39 cellular contexts compared by ENCODE assay signal in the genomic region with DNA sequence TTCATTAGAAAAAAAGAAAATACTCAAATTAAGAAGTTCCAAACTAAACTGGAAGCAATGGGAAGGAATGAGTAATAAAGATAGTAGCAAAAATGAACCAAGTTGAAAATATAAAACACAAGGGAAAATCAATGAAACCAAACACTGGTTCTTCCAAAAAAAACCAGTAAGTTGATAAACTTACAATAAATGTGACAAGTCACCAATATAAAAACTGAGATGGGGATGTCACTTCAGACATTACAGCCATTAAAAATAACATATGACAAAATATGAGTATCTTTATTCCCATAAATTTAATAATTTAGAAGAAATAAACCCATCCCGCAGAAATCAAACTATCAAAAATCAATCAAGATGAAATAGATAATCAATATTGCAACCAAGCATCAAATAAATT.
"Had no signal": no experiment of that assay in that cellular context is flagged by ENCODE, and none has a peak within 500 bp of the region (broad histone marks: within the 10 kb centered on the region; RNA-seq: fewer than 3 reads in every experiment).

No MANE protein-coding gene starts in this region.

- FAIRE-seq: bronchial epithelial cell, TTC549 had no signal

- H3K36me3 ChIP-seq: ascending aorta, cardiac muscle cell had no signal

- H3K4me3 ChIP-seq: ascending aorta, cardiac muscle cell had no signal

- H3K4me1 Mint-ChIP-seq: activated CD4-positive, alpha-beta T cell treated with anti-CD3 and anti-CD28 coated beads, Interleukin-2, amount 10 ng/mL, durations not matched to agents 24 days and 14 days; activated naive CD4-positive, alpha-beta T cell treated with anti-CD3 and anti-CD28 coated beads, Interleukin-2, amount 10 ng/mL, durations not matched to agents 7 days and 5 days; activated naive CD4-positive, alpha-beta T cell treated with anti-CD3 and anti-CD28 coated beads, Interleukin-2, amount 50 U/mL, for 24 hours; activated naive CD8-positive, alpha-beta T cell treated with anti-CD3 and anti-CD28 coated beads, Interleukin-2, amount 10 ng/mL, durations not matched to agents 7 days and 5 days; activated naive CD8-positive, alpha-beta T cell treated with anti-CD3 and anti-CD28 coated beads, Interleukin-2, amount 50 U/mL, for 24 hours; activated T-helper 17 cell treated with anti-CD3 and anti-CD28 coated beads, Interleukin-2, amount 50 U/mL, for 72 hours; brain; central memory CD8-positive, alpha-beta T cell had no signal

- H3K27me3 ChIP-seq: ascending aorta, cardiac muscle cell had no signal

- H3K9me3 ChIP-seq: ascending aorta had no signal

- H3K27ac Mint-ChIP-seq: activated B cell treated with CpG ODN at 0.5 μM for 24 hours; activated CD4-positive, alpha-beta memory T cell treated with anti-CD3 and anti-CD28 coated beads for 36 hours; activated CD4-positive, alpha-beta T cell treated with anti-CD3 and anti-CD28 coated beads, Interleukin-2, amount 10 ng/mL, durations not matched to agents 24 days and 14 days; activated CD8-positive, alpha-beta T cell treated with anti-CD3 and anti-CD28 coated beads for 36 hours; activated naive CD4-positive, alpha-beta T cell treated with anti-CD3 and anti-CD28 coated beads, Interleukin-2, amount 10 ng/mL, durations not matched to agents 7 days and 5 days; activated naive CD4-positive, alpha-beta T cell treated with anti-CD3 and anti-CD28 coated beads, Interleukin-2, amount 50 U/mL, for 24 hours; activated naive CD8-positive, alpha-beta T cell; activated naive CD8-positive, alpha-beta T cell treated with anti-CD3 and anti-CD28 coated beads, Interleukin-2, amount 10 ng/mL, durations not matched to agents 7 days and 5 days; activated naive CD8-positive, alpha-beta T cell treated with anti-CD3 and anti-CD28 coated beads, Interleukin-2, amount 50 U/mL, for 24 hours; activated T-cell treated with anti-CD3 and anti-CD28 coated beads, Interleukin-2, amount 50 U/mL, for 72 hours; activated T-helper 1 cell treated with anti-CD3 and anti-CD28 coated beads, Interleukin-12 subunit alpha, Interleukin-12 subunit beta, Interleukin-2, Interleukin-4 antibody, amounts not matched to agents 30 ng/mL and 10 ng/mL and 1 ng/mL, durations not matched to agents 14 hours and 24 hours and 36 hours; activated T-helper 17 cell treated with anti-CD3 and anti-CD28 coated beads, Interleukin-2, amount 50 U/mL, for 72 hours; brain; T-helper 1 cell treated with Interleukin-12 subunit alpha and Interleukin-12 subunit beta and Interleukin-4 antibody, amounts not matched to agents 30 μg/mL and 1 μg/mL, for 36 hours; T-helper 2 cell treated with Interferon-gamma antibody and Interleukin-4, amounts not matched to agents 5 μg/mL and 100 μg/mL, for 36 hours had no signal

- H3K36me3 Mint-ChIP-seq: activated CD4-positive, alpha-beta memory T cell treated with anti-CD3 and anti-CD28 coated beads for 36 hours; activated naive CD4-positive, alpha-beta T cell treated with anti-CD3 and anti-CD28 coated beads, Interleukin-2, amount 10 ng/mL, durations not matched to agents 7 days and 5 days; activated naive CD4-positive, alpha-beta T cell treated with anti-CD3 and anti-CD28 coated beads, Interleukin-2, amount 50 U/mL, for 24 hours; activated naive CD8-positive, alpha-beta T cell treated with anti-CD3 and anti-CD28 coated beads, Interleukin-2, amount 10 ng/mL, durations not matched to agents 7 days and 5 days; brain had no signal

- H3K4me3 Mint-ChIP-seq: activated B cell treated with CpG ODN at 0.5 μM for 24 hours; activated CD4-positive, alpha-beta memory T cell treated with anti-CD3 and anti-CD28 coated beads for 36 hours; activated CD4-positive, alpha-beta T cell treated with anti-CD3 and anti-CD28 coated beads, Interleukin-2, amount 10 ng/mL, durations not matched to agents 24 days and 14 days; activated CD8-positive, alpha-beta T cell treated with anti-CD3 and anti-CD28 coated beads for 36 hours; activated naive CD4-positive, alpha-beta T cell treated with anti-CD3 and anti-CD28 coated beads, Interleukin-2, amount 10 ng/mL, durations not matched to agents 7 days and 5 days; activated naive CD4-positive, alpha-beta T cell treated with anti-CD3 and anti-CD28 coated beads, Interleukin-2, amount 50 U/mL, for 24 hours; activated naive CD8-positive, alpha-beta T cell; activated naive CD8-positive, alpha-beta T cell treated with anti-CD3 and anti-CD28 coated beads, Interleukin-2, amount 10 ng/mL, durations not matched to agents 7 days and 5 days; activated naive CD8-positive, alpha-beta T cell treated with anti-CD3 and anti-CD28 coated beads, Interleukin-2, amount 50 U/mL, for 24 hours; activated T-cell treated with anti-CD3 and anti-CD28 coated beads, Interleukin-2, amount 50 U/mL, for 4 hours; activated T-cell treated with anti-CD3 and anti-CD28 coated beads, Interleukin-2, amount 50 U/mL, for 72 hours; activated T-helper 1 cell treated with anti-CD3 and anti-CD28 coated beads, Interleukin-12 subunit alpha, Interleukin-12 subunit beta, Interleukin-2, Interleukin-4 antibody, amounts not matched to agents 30 ng/mL and 10 ng/mL and 1 ng/mL, durations not matched to agents 14 hours and 24 hours and 36 hours; activated T-helper 17 cell treated with anti-CD3 and anti-CD28 coated beads, Interleukin-2, amount 50 U/mL, for 72 hours; brain; central memory CD8-positive, alpha-beta T cell; T-helper 1 cell treated with Interleukin-12 subunit alpha and Interleukin-12 subunit beta and Interleukin-4 antibody, amounts not matched to agents 30 μg/mL and 1 μg/mL, for 36 hours; T-helper 2 cell treated with Interferon-gamma antibody and Interleukin-4, amounts not matched to agents 5 μg/mL and 100 μg/mL, for 36 hours had no signal

- H3K27ac ChIP-seq: ascending aorta, cardiac muscle cell, VCaP had no signal

- H3K4me1 ChIP-seq: ascending aorta had no signal

- H3K9me3 Mint-ChIP-seq: activated CD4-positive, alpha-beta memory T cell treated with anti-CD3 and anti-CD28 coated beads for 36 hours; activated CD4-positive, alpha-beta T cell treated with anti-CD3 and anti-CD28 coated beads, Interleukin-2, amount 10 ng/mL, durations not matched to agents 24 days and 14 days; activated CD8-positive, alpha-beta T cell treated with anti-CD3 and anti-CD28 coated beads for 36 hours; activated T-helper 1 cell treated with anti-CD3 and anti-CD28 coated beads, Interleukin-12 subunit alpha, Interleukin-12 subunit beta, Interleukin-2, Interleukin-4 antibody, amounts not matched to agents 30 ng/mL and 10 ng/mL and 1 ng/mL, durations not matched to agents 14 hours and 24 hours and 36 hours; T-helper 1 cell treated with Interleukin-12 subunit alpha and Interleukin-12 subunit beta and Interleukin-4 antibody, amounts not matched to agents 30 μg/mL and 1 μg/mL, for 36 hours; T-helper 2 cell treated with Interferon-gamma antibody and Interleukin-4, amounts not matched to agents 5 μg/mL and 100 μg/mL, for 36 hours had no signal

- DNase-seq: activated B cell treated with CpG ODN at 0.5 μM for 24 hours; activated CD4-positive, alpha-beta memory T cell treated with anti-CD3 and anti-CD28 coated beads for 36 hours; activated CD4-positive, alpha-beta T cell treated with anti-CD3 and anti-CD28 coated beads for 4 hours; activated CD4-positive, alpha-beta T cell treated with anti-CD3 and anti-CD28 coated beads, Interleukin-2, amount 10 ng/mL, durations not matched to agents 24 days and 14 days; activated CD4-positive, alpha-beta T cell treated with anti-CD3 and anti-CD28 coated beads, Interleukin-2, amount 50 U/mL, for 1 hour; activated CD4-positive, alpha-beta T cell treated with anti-CD3 and anti-CD28 coated beads, Interleukin-2, amount 50 U/mL, for 4 hours; activated CD4-positive, CD25-positive, alpha-beta regulatory T cell treated with anti-CD3 and anti-CD28 coated beads, Interleukin-2, amount 50 U/mL, for 72 hours; activated CD8-positive, alpha-beta memory T cell treated with anti-CD3 and anti-CD28 coated beads, Interleukin-2, amount 50 U/mL, for 4 hours; activated CD8-positive, alpha-beta T cell treated with anti-CD3 and anti-CD28 coated beads for 36 hours; activated effector memory CD4-positive, alpha-beta T cell treated with anti-CD3 and anti-CD28 coated beads, Interleukin-2, amount 50 U/mL, for 16 hours; activated gamma-delta T cell treated with Interleukin-2 at 50 U/mL for 16 hours; activated naive CD4-positive, alpha-beta T cell; activated naive CD4-positive, alpha-beta T cell treated with anti-CD3 and anti-CD28 coated beads, Interleukin-2, amount 10 ng/mL, durations not matched to agents 7 days and 5 days; activated naive CD8-positive, alpha-beta T cell treated with anti-CD3 and anti-CD28 coated beads, Interleukin-2, amount 10 ng/mL, durations not matched to agents 7 days and 5 days; activated naive CD8-positive, alpha-beta T cell treated with anti-CD3 and anti-CD28 coated beads, Interleukin-2, amount 50 U/mL, for 24 hours; activated T-cell treated with anti-CD3 and anti-CD28 coated beads for 4 hours; activated T-cell treated with anti-CD3 and anti-CD28 coated beads, Interleukin-2, amount 50 U/mL, for 1 hour; activated T-cell treated with anti-CD3 and anti-CD28 coated beads, Interleukin-2, amount 50 U/mL, for 4 hours; activated T-cell treated with anti-CD3 and anti-CD28 coated beads, Interleukin-2, amount 50 U/mL, for 72 hours; amygdala; anterior cingulate cortex; caudate nucleus; cerebellar nuclear complex; T-helper 1 cell; T-helper 2 cell; T-helper 9 cell had no signal

- ATAC-seq: activated CD8-positive, alpha-beta T cell treated with anti-CD3 and anti-CD28 coated beads for 36 hours; activated naive CD8-positive, alpha-beta T cell treated with anti-CD3 and anti-CD28 coated beads, Interleukin-2, amount 50 U/mL, for 24 hours; activated T-cell treated with anti-CD3 and anti-CD28 coated beads, Interleukin-2, amount 50 U/mL, for 4 hours; activated T-cell treated with anti-CD3 and anti-CD28 coated beads, Interleukin-2, amount 50 U/mL, for 72 hours; activated T-helper 17 cell treated with anti-CD3 and anti-CD28 coated beads, Interleukin-2, amount 50 U/mL, for 72 hours had no signal

- H3K27me3 Mint-ChIP-seq: activated CD4-positive, alpha-beta memory T cell treated with anti-CD3 and anti-CD28 coated beads for 36 hours; activated CD4-positive, alpha-beta T cell treated with anti-CD3 and anti-CD28 coated beads, Interleukin-2, amount 10 ng/mL, durations not matched to agents 24 days and 14 days; activated naive CD4-positive, alpha-beta T cell treated with anti-CD3 and anti-CD28 coated beads, Interleukin-2, amount 10 ng/mL, durations not matched to agents 7 days and 5 days; activated naive CD8-positive, alpha-beta T cell treated with anti-CD3 and anti-CD28 coated beads, Interleukin-2, amount 50 U/mL, for 24 hours; activated T-helper 17 cell treated with anti-CD3 and anti-CD28 coated beads, Interleukin-2, amount 50 U/mL, for 72 hours; central memory CD8-positive, alpha-beta T cell had no signal
